10 cellular contexts compared by ENCODE assay signal in the genomic region with DNA sequence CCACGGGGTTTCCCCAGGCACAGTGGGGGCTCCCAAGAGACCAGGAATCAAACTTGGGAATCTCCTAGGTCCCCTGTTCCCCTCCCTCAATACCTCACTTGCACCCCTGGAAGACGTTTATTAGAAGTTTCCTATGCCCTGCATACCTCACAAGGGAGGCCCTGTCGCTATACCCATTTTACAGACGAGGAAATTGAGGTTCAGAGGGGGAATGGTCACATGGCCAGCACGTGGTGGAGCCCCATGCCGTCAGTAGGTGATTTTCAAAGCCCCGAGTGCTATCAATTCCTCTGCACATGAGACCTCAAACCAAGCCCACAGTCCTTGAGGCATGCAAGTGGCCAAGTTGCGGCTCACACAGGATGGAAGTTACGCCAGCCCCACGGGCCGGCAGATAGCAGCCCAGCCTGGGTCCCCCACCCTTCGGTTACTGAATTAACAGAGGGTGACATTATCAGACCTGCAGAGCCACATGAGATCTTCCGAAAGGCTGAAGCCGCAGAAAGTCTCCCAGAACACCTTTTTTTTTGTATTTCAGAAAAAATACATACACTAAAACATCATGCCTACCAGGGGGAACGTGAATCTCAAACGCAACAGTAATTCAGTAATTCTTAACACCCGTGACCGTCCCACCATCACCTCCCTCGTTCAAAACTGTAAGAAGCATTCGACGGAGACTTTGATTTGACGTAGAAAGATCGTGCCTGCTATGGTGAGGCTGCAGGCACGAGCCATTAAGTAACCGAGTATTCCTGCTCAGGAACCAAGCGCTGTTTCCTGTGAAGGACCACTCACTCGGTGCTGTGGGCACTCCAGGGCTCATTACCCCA.
A peak's percentile ranks its signal among the peaks of the same experiment; 100 is the strongest.
DNase-seq lines count a peak whose midpoint lies in the region; ATAC-seq and TF ChIP-seq lines count a peak whose summit lies in the region.
"Had no signal": no experiment of that assay in that cellular context is flagged by ENCODE, and none has a peak within 500 bp of the region (broad histone marks: within the 10 kb centered on the region; RNA-seq: fewer than 3 reads in every experiment).

No MANE protein-coding gene starts in this region.

- H3K4me3 ChIP-seq in LNCaP clone FGC (ENCODE audit: low read depth, low read length) (peak overlapping the region; percentile 23), mammary epithelial cell (replicated peaks in 1 of 3; ENCODE audit: insufficient read depth in 1 of 3, low read depth in 2 of 3, low read length in 3 of 3) (no peak overlapping the region), mucosa of rectum (ENCODE audit: low read length in 2 of 2) (peak overlapping the region; percentile 51 to 57), Karpas-422 (ENCODE audit: low read length) (no peak overlapping the region)
- H3K4me3 ChIP-seq: testis had no signal

- no peaks in the 10 kb centered on the region for H3K27me3 ChIP-seq in mammary epithelial cell (ENCODE audit: insufficient read depth, low read length)
- no peaks in the 10 kb centered on the region for H3K27me3 ChIP-seq in mucosa of rectum (ENCODE audit: control insufficient read depth in 2 of 2, insufficient read depth in 2 of 2, low read length in 2 of 2)
- no peaks in the 10 kb centered on the region for H3K27me3 ChIP-seq in Karpas-422 (ENCODE audit: low read length)
- H3K27me3 ChIP-seq: testis had no signal

- peak overlapping the region; percentile 66 for H3K4me2 ChIP-seq in mammary epithelial cell (ENCODE audit: insufficient read depth, low read depth, low read length)
- no peak overlapping the region for H3K4me2 ChIP-seq in Karpas-422 (ENCODE audit: low read depth, low read length, poor library complexity, severe bottlenecking)

- H3K79me2 ChIP-seq in mammary epithelial cell (ENCODE audit: insufficient read depth, low read length): peaks cover 18% of the 10 kb centered on the region
- no peaks in the 10 kb centered on the region; the same call in 1 of the 2 replicates for H3K79me2 ChIP-seq in Karpas-422 (ENCODE audit: low read length)

- dilution Hi-C loops in mammary epithelial cell (cut with HindIII; ENCODE audit: low sequenced_read_pairs): no loop called here

- H3K36me3 ChIP-seq in mammary epithelial cell (ENCODE audit: insufficient read depth, low read length) (peaks cover 23% of the 10 kb centered on the region), mucosa of rectum (ENCODE audit: control insufficient read depth in 2 of 2, insufficient read depth in 2 of 2, low read length in 2 of 2) (peaks cover 37 to 38% of the 10 kb centered on the region in 2 donors), Karpas-422 (ENCODE audit: insufficient read depth, low read length) (no peaks in the 10 kb centered on the region)

- DNase-seq in LNCaP clone FGC (ENCODE audit: low read depth) (no peak), mammary epithelial cell (no peak), NAMALWA (ENCODE audit: low spot score) (no peak), Karpas-422 (no peak), DMS114 treated with DMSO at 0.1 percent for 48 hours (lab: John Stamatoyannopoulos, UW; ENCODE audit: unreplicated experiment) (no peak)
- DNase-seq in stimulated activated CD8-positive, alpha-beta memory T cell treated with anti-CD3 and anti-CD28 coated beads, Interleukin-7, amount 100 ng/mL, for 4 hours (ENCODE audit: low read depth in 2 of 2): peak; percentile 23 to 50
- DNase-seq: KG1 had no signal

- H2AFZ ChIP-seq in mammary epithelial cell (ENCODE audit: low read depth, low read length) (no peak overlapping the region), Karpas-422 (ENCODE audit: low read length) (no peak overlapping the region)

- H3K4me1 ChIP-seq in mammary epithelial cell (ENCODE audit: insufficient read depth, low read length): peaks cover 23% of the 10 kb centered on the region
- peaks cover 27 to 31% of the 10 kb centered on the region in 2 donors for H3K4me1 ChIP-seq in mucosa of rectum (ENCODE audit: control insufficient read depth in 2 of 2, insufficient read depth in 2 of 2, low read length in 2 of 2)
- H3K4me1 ChIP-seq in Karpas-422 (ENCODE audit: low read length): no peaks in the 10 kb centered on the region

- intact Hi-C loops in mammary epithelial cell (cut with micrococcal nuclease): loop anchor here (5.0 kb wide), 2 partner anchors 88 to 143 kb away; partner anchors contain the start of gene NCOR2

- H3K9ac ChIP-seq in mammary epithelial cell (ENCODE audit: insufficient read depth, low read length) (no peak overlapping the region), mucosa of rectum (ENCODE audit: low read depth in 1 of 2, low read length in 2 of 2) (peak overlapping the region; percentile 68 to 79), Karpas-422 (ENCODE audit: low read length) (no peak overlapping the region)

- CTCF ChIA-PET in mammary epithelial cell (lab: Charles Lee; ENCODE audit: low non-redundant PET): no interaction called here

- ATAC-seq in GM19035 (IDR thresholded peaks at IDR 0.05; ENCODE audit: unreplicated experiment): no peak

- H4K20me1 ChIP-seq in mammary epithelial cell (ENCODE audit: insufficient read depth, low read length): no peaks in the 10 kb centered on the region
- 0 out of 2 replicates have a peak, but pooled peaks cover 4% of the 10 kb centered on the region for H4K20me1 ChIP-seq in Karpas-422 (ENCODE audit: insufficient read depth, low read depth, low read length)

- H3K27ac ChIP-seq in mammary epithelial cell (ENCODE audit: insufficient read depth, low read depth, low read length): no peak overlapping the region
- peak overlapping the region; percentile 99 for H3K27ac ChIP-seq in mucosa of rectum (ENCODE audit: low read depth in 2 of 2, low read length in 2 of 2)
- no peak overlapping the region for H3K27ac ChIP-seq in Karpas-422 (ENCODE audit: low read length)

- no peak for TF ChIP-seq CTCF in LNCaP clone FGC (IDR thresholded peaks at IDR 0.05; ENCODE audit: control insufficient read depth, extremely low read depth, insufficient read depth)
- TF ChIP-seq CTCF in mammary epithelial cell (conservative IDR thresholded peaks at IDR 0.05 in 1 of 2, IDR thresholded peaks at IDR 0.05 in 1 of 2; ENCODE audit: extremely low read depth in 1 of 2, insufficient read depth in 1 of 2, low read depth in 1 of 2, low read length in 2 of 2): no peak

- in situ Hi-C loops in mammary epithelial cell (cut with MboI; ENCODE audit: low sequenced_read_pairs in 2 of 2): loop anchor here in 1 of 2 donors (25.0 kb wide), 1 partner anchor 338 kb away; no protein-coding TSS in a partner anchor

- 84% methylated on average over 24 of the region's 27 CpGs for WGBS in mammary epithelial cell (ENCODE audit: low coverage, missing lambda C conversion rate)

- no peaks in the 10 kb centered on the region for H3K9me3 ChIP-seq in mammary epithelial cell (replicated peaks; ENCODE audit: insufficient read depth, low read length)
- H3K9me3 ChIP-seq in mucosa of rectum (ENCODE audit: control insufficient read depth in 2 of 2, low read length in 2 of 2): no peaks in the 10 kb centered on the region
- no peaks in the 10 kb centered on the region for H3K9me3 ChIP-seq in Karpas-422 (ENCODE audit: low read length)
- H3K9me3 ChIP-seq: testis had no signal

- no peaks in the 10 kb centered on the region for H3K9me2 ChIP-seq in Karpas-422 (replicated peaks; ENCODE audit: insufficient read depth, low read length)

- BruUV-seq in mammary epithelial cell (replicated peaks; lab: Mats Ljungman, UMichigan): no TSS peak

Comparison
In these comparisons a context has a peak if more than half of its experiments do, and no peak if none do; other contexts are left out.
1. DNase-seq: peak in stimulated activated CD8-positive, alpha-beta memory T cell treated with anti-CD3 and anti-CD28 coated beads, Interleukin-7, amount 100 ng/mL, for 4 hours (2 of 2); none in LNCaP clone FGC (single experiment), mammary epithelial cell (single experiment), NAMALWA (single experiment), Karpas-422 (single experiment) and DMS114 treated with DMSO at 0.1 percent for 48 hours (single experiment).
2. H3K4me3 ChIP-seq: peak in LNCaP clone FGC (single experiment) and mucosa of rectum (2 of 2); none in mammary epithelial cell (0 of 3) and Karpas-422 (single experiment).
3. H3K27ac ChIP-seq: peak in mucosa of rectum (2 of 2); none in mammary epithelial cell (single experiment) and Karpas-422 (single experiment).
4. H3K9ac ChIP-seq: peak in mucosa of rectum (2 of 2); none in mammary epithelial cell (single experiment) and Karpas-422 (single experiment).